8 cellular contexts compared by ENCODE assay signal in the genomic region with DNA sequence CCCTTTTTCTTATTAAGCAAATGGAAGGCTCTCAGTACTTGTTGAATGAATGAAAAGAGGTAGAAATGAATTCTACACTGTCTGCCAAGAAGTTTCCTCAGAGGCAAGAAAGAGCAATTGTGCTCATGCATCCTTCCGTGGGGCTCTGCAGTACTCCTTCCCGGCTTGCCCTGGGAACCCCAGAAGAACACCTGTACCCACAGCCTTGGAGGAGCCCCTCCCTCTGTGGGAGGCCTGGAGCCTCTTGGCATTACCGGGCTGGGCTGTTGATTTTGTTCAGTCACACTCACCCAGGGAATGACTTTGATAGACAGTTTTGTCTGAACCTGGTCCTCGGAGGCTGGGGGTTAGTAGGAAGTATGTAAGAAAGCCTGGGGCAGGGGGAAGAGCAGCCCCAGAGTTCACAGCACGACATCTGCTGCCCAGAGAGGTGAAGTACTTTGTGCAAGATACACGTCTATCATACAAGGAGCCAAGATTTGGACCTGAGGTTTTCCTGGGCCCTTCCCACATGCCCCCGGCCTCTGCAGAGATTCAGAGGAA.
A peak's percentile ranks its signal among the peaks of the same experiment; 100 is the strongest.
DNase-seq lines count a peak whose midpoint lies in the region; ATAC-seq and TF ChIP-seq lines count a peak whose summit lies in the region.

No MANE protein-coding gene starts in this region.

- CTCF ChIA-PET in activated CD4-positive, alpha-beta T cell treated with anti-CD3 and anti-CD28 coated beads, Interleukin-2, amount 10 ng/mL, durations not matched to agents 7 days and 5 days (lab: Charles Lee), result interaction anchor here (1.1 kb wide), 1 partner anchor 26 kb away, joined by 3 read pairs; no protein-coding TSS in a partner anchor

- TF ChIP-seq CTCF in brain microvascular endothelial cell (IDR thresholded peaks at IDR 0.05; ENCODE audit: low read depth, low read length, missing control alignments) (peak; percentile 34), mesothelial cell of epicardium (IDR thresholded peaks at IDR 0.05; ENCODE audit: unreplicated experiment) (no peak), tibial nerve (IDR thresholded peaks at IDR 0.05) (no peak)

- H3K4me3 ChIP-seq in brain microvascular endothelial cell (ENCODE audit: low read depth, low read length) (no peak overlapping the region), tibial nerve (peak overlapping the region in 2 of 4 donors; percentile 33 to 44)

- DNase-seq in activated CD4-positive, alpha-beta T cell treated with anti-CD3 and anti-CD28 coated beads, Interleukin-2, amount 10 ng/mL, durations not matched to agents 7 days and 5 days, result no peak
- DNase-seq in activated CD4-positive, alpha-beta T cell treated with anti-CD3 and anti-CD28 coated beads for 48 hours, result no peak
- DNase-seq in brain microvascular endothelial cell (no peak), mesothelial cell of epicardium (ENCODE audit: low spot score in 2 of 2, unreplicated experiment in 2 of 2) (no peak), tibial nerve (ENCODE audit: low spot score in 2 of 2) (no peak), dedifferentiated amniotic fluid mesenchymal stem cell (ENCODE audit: extremely low spot score) (no peak), NCI-H2107 (lab: John Stamatoyannopoulos, UW) (no peak)

- H3K27me3 Mint-ChIP-seq in activated CD4-positive, alpha-beta T cell treated with anti-CD3 and anti-CD28 coated beads, Interleukin-2, amount 10 ng/mL, durations not matched to agents 7 days and 5 days, result no peaks in the 10 kb centered on the region
- H3K27me3 Mint-ChIP-seq in mesothelial cell of epicardium (ENCODE audit: low read depth), result peaks cover 12% of the 10 kb centered on the region

- H3K9me3 ChIP-seq in tibial nerve, result no peaks in the 10 kb centered on the region

- H3K27ac ChIP-seq in brain microvascular endothelial cell, result peak overlapping the region; percentile 97
- peak overlapping the region in 3 of 4 donors; percentile 24 to 82 (median 76) for H3K27ac ChIP-seq in tibial nerve

- POLR2A ChIA-PET in activated CD4-positive, alpha-beta T cell treated with anti-CD3 and anti-CD28 coated beads, Interleukin-2, amount 10 ng/mL, durations not matched to agents 7 days and 5 days (lab: Charles Lee), result no interaction called here

- H3K27me3 ChIP-seq in brain microvascular endothelial cell (replicated peaks), result no peaks in the 10 kb centered on the region
- no peaks in the 10 kb centered on the region for H3K27me3 ChIP-seq in tibial nerve

- H3K27ac Mint-ChIP-seq in activated CD4-positive, alpha-beta T cell treated with anti-CD3 and anti-CD28 coated beads, Interleukin-2, amount 10 ng/mL, durations not matched to agents 7 days and 5 days, result peak overlapping the region; percentile 93
- H3K27ac Mint-ChIP-seq in mesothelial cell of epicardium, result peak overlapping the region; percentile 87

- ATAC-seq in GM21381 (IDR thresholded peaks at IDR 0.05; ENCODE audit: unreplicated experiment), result no peak

- H3K9me3 Mint-ChIP-seq in activated CD4-positive, alpha-beta T cell treated with anti-CD3 and anti-CD28 coated beads, Interleukin-2, amount 10 ng/mL, durations not matched to agents 7 days and 5 days, result peaks cover 2% of the 10 kb centered on the region
- H3K9me3 Mint-ChIP-seq in mesothelial cell of epicardium, result peaks cover 4% of the 10 kb centered on the region

- peaks cover 7% of the 10 kb centered on the region for H3K36me3 Mint-ChIP-seq in activated CD4-positive, alpha-beta T cell treated with anti-CD3 and anti-CD28 coated beads, Interleukin-2, amount 10 ng/mL, durations not matched to agents 7 days and 5 days (ENCODE audit: low read depth)
- H3K36me3 Mint-ChIP-seq in mesothelial cell of epicardium, result no peaks in the 10 kb centered on the region

- H3K4me1 ChIP-seq in tibial nerve, result peaks cover 0 to 30% (median 10%) of the 10 kb centered on the region in 4 donors

- in situ Hi-C loops in brain microvascular endothelial cell (cut with HindIII; ENCODE audit: low pct_ligation_motif_present, low sequenced_read_pairs), result no loop called here

- no peak for TF ChIP-seq POLR2A in tibial nerve (IDR thresholded peaks at IDR 0.05)

- TF ChIP-seq EP300 in tibial nerve (IDR thresholded peaks at IDR 0.05), result no peak

- H3K4me3 Mint-ChIP-seq in activated CD4-positive, alpha-beta T cell treated with anti-CD3 and anti-CD28 coated beads, Interleukin-2, amount 10 ng/mL, durations not matched to agents 7 days and 5 days, result peak overlapping the region; percentile 49
- H3K4me3 Mint-ChIP-seq in mesothelial cell of epicardium, result peak overlapping the region; percentile 30

- peaks cover 22% of the 10 kb centered on the region for H3K4me1 Mint-ChIP-seq in activated CD4-positive, alpha-beta T cell treated with anti-CD3 and anti-CD28 coated beads, Interleukin-2, amount 10 ng/mL, durations not matched to agents 7 days and 5 days
- H3K4me1 Mint-ChIP-seq in mesothelial cell of epicardium, result peaks cover 21% of the 10 kb centered on the region

- H3K36me3 ChIP-seq in brain microvascular endothelial cell (replicated peaks), result no peaks in the 10 kb centered on the region
- H3K36me3 ChIP-seq in tibial nerve, result no peaks in the 10 kb centered on the region

- WGBS in tibial nerve, 2 donors, result 20 to 23% methylated on average over 7 of the region's 7 CpGs
